Comparison of ENCODE assay signal across 10 cellular contexts in genomic region chr17:48954300-48954755, GRCh38. TPM values are rescaled to one million over a fixed set of nuclear protein-coding genes. Genes with fewer than 3 reads are reported as not detected.
DNase-seq lines count a peak whose midpoint lies in the region; ATAC-seq and TF ChIP-seq lines count a peak whose summit lies in the region.
"Had no signal": no experiment of that assay in that cellular context is flagged by ENCODE, and none has a peak within 500 bp of the region (broad histone marks: within the 10 kb centered on the region; RNA-seq: fewer than 3 reads in every experiment).

No MANE protein-coding gene starts in this region.

- peak; percentile 11 for DNase-seq in SKM-1 treated with dmso at 0.1 percent for 144 hours (lab: John Stamatoyannopoulos, UW; ENCODE audit: unreplicated experiment)
- DNase-seq in SKM-1 (lab: John Stamatoyannopoulos, UW; ENCODE audit: unreplicated experiment) = no peak
- DNase-seq in NB4 (ENCODE audit: low read depth) = peak; percentile 73
- DNase-seq in dermis blood vessel endothelial cell = peak; percentile 69
- peak; percentile 41 for DNase-seq in skeletal muscle cell (ENCODE audit: low read depth)
- DNase-seq: CD4-positive, alpha-beta memory T cell had no signal

- H3K4me3 ChIP-seq in NB4 (ENCODE audit: low read depth, low read length) (no peak overlapping the region), skeletal muscle cell (ENCODE audit: low read depth, low read length) (no peak overlapping the region)

- no peak for TF ChIP-seq POLR2A in NB4 (IDR thresholded peaks at IDR 0.05; ENCODE audit: extremely low read depth, insufficient read length)

- no peak for ATAC-seq in GM18870 (IDR thresholded peaks at IDR 0.05; ENCODE audit: unreplicated experiment)
- ATAC-seq in HG03095 (IDR thresholded peaks at IDR 0.05; ENCODE audit: unreplicated experiment) = no peak
- ATAC-seq in GM18868 (IDR thresholded peaks at IDR 0.05; ENCODE audit: unreplicated experiment) = no peak

- peak; percentile 55 for TF ChIP-seq CTCF in NB4 (IDR thresholded peaks at IDR 0.05; ENCODE audit: low read depth, low read length)

RNA-seq across cellular contexts. Expression of gene SNF8, which starts 9.7 kb away (rescaled TPM):
- 127 and 138 TPM in 2 replicates for total RNA-seq in dermis blood vessel endothelial cell

RNA-seq across cellular contexts. Expression of gene GIP, which starts 14.1 kb away (rescaled TPM):
- total RNA-seq in dermis blood vessel endothelial cell = not detected in 2 replicates
- total RNA-seq: CD4-positive, alpha-beta memory T cell; skeletal muscle tissue had no signal

RNA-seq across cellular contexts. Expression of gene IGF2BP1, which starts 42.9 kb away (rescaled TPM):
- 0.51 and 0.85 TPM in 2 replicates for total RNA-seq in dermis blood vessel endothelial cell
- total RNA-seq: CD4-positive, alpha-beta memory T cell had no signal

RNA-seq across cellular contexts. Expression of gene UBE2Z, which starts 46.1 kb away (rescaled TPM):
- total RNA-seq in dermis blood vessel endothelial cell = 71.0 and 75.1 TPM in 2 replicates
